In genomic region chr3:14806641-14807263, GRCh38 we compare ENCODE assay signal across 13 cellular contexts. TPM values are rescaled to one million over a fixed set of nuclear protein-coding genes. Genes with fewer than 3 reads are reported as not detected.
DNase-seq lines count a peak whose midpoint lies in the region; ATAC-seq and TF ChIP-seq lines count a peak whose summit lies in the region.
"Had no signal": no experiment of that assay in that cellular context is flagged by ENCODE, and none has a peak within 500 bp of the region (broad histone marks: within the 10 kb centered on the region; RNA-seq: fewer than 3 reads in every experiment).

No MANE protein-coding gene starts in this region.

- ATAC-seq in GM19397 (IDR thresholded peaks at IDR 0.05; ENCODE audit: unreplicated experiment): no peak
- no peak for ATAC-seq in GM19035 (IDR thresholded peaks at IDR 0.05; ENCODE audit: unreplicated experiment)
- ATAC-seq: effector memory CD8-positive, alpha-beta T cell had no signal

- H3K27ac Mint-ChIP-seq in CD14-positive monocyte: peak overlapping the region in 6 of 7 donors; percentile 7 to 77 (median 74)
- H3K27ac Mint-ChIP-seq in activated T-helper 2 cell treated with anti-CD3 and anti-CD28 coated beads, Interferon-gamma antibody, Interleukin-2, Interleukin-4, amounts not matched to agents 10 μg/mL and 5 μg/mL and 100 μg/mL, durations not matched to agents 14 hours and 24 hours and 36 hours: no peak overlapping the region
- H3K27ac Mint-ChIP-seq: activated T-helper 1 cell treated with anti-CD3 and anti-CD28 coated beads, Interleukin-12 subunit alpha, Interleukin-12 subunit beta, Interleukin-2, Interleukin-4 antibody, amounts not matched to agents 30 ng/mL and 10 ng/mL and 1 ng/mL, durations not matched to agents 14 hours and 24 hours and 36 hours; effector memory CD8-positive, alpha-beta T cell; HFFc6; T-helper 1 cell treated with Interleukin-12 subunit alpha and Interleukin-12 subunit beta and Interleukin-4 antibody, amounts not matched to agents 30 μg/mL and 1 μg/mL, for 36 hours had no signal

- no peak for TF ChIP-seq CTCF in CD14-positive monocyte (IDR thresholded peaks at IDR 0.05)

- H3K4me1 Mint-ChIP-seq in CD14-positive monocyte: peaks cover 38% of the 10 kb centered on the region
- peaks cover 7% of the 10 kb centered on the region for H3K4me1 Mint-ChIP-seq in activated T-helper 2 cell treated with anti-CD3 and anti-CD28 coated beads, Interferon-gamma antibody, Interleukin-2, Interleukin-4, amounts not matched to agents 10 μg/mL and 5 μg/mL and 100 μg/mL, durations not matched to agents 14 hours and 24 hours and 36 hours (ENCODE audit: low read depth)

- H3K27me3 Mint-ChIP-seq in CD14-positive monocyte (ENCODE audit: low read depth in 3 of 3): peaks cover 44 to 68% (median 62%) of the 10 kb centered on the region in 3 donors
- H3K27me3 Mint-ChIP-seq in activated T-helper 2 cell treated with anti-CD3 and anti-CD28 coated beads, Interferon-gamma antibody, Interleukin-2, Interleukin-4, amounts not matched to agents 10 μg/mL and 5 μg/mL and 100 μg/mL, durations not matched to agents 14 hours and 24 hours and 36 hours (ENCODE audit: low read depth): peaks cover 50% of the 10 kb centered on the region

- peak; percentile 78 for DNase-seq in CD14-positive monocyte (ENCODE audit: low spot score)
- peak; percentile 56 for DNase-seq in H4 (ENCODE audit: low spot score)
- peak; percentile 74 for DNase-seq in UCSD-AML1 (lab: John Stamatoyannopoulos, UW; ENCODE audit: unreplicated experiment)
- peak; percentile 45 for DNase-seq in foreskin melanocyte
- DNase-seq in activated T-helper 2 cell treated with anti-CD3 and anti-CD28 coated beads, Interferon-gamma antibody, Interleukin-2, Interleukin-4, amounts not matched to agents 10 μg/mL and 5 μg/mL and 100 μg/mL, durations not matched to agents 14 hours and 24 hours and 36 hours (ENCODE audit: low spot score): no peak
- DNase-seq in NCI-H2227 treated with DMSO at 0.1 percent for 48 hours (lab: John Stamatoyannopoulos, UW): no peak
- DNase-seq: effector memory CD8-positive, alpha-beta T cell; HFFc6; islet precursor cell had no signal

- H3K9me3 Mint-ChIP-seq in CD14-positive monocyte: peaks cover 0 to 8% (median 4%) of the 10 kb centered on the region in 7 donors
- H3K9me3 Mint-ChIP-seq in activated T-helper 2 cell treated with anti-CD3 and anti-CD28 coated beads, Interferon-gamma antibody, Interleukin-2, Interleukin-4, amounts not matched to agents 10 μg/mL and 5 μg/mL and 100 μg/mL, durations not matched to agents 14 hours and 24 hours and 36 hours: no peaks in the 10 kb centered on the region
- H3K9me3 Mint-ChIP-seq: activated T-helper 1 cell treated with anti-CD3 and anti-CD28 coated beads, Interleukin-12 subunit alpha, Interleukin-12 subunit beta, Interleukin-2, Interleukin-4 antibody, amounts not matched to agents 30 ng/mL and 10 ng/mL and 1 ng/mL, durations not matched to agents 14 hours and 24 hours and 36 hours; effector memory CD8-positive, alpha-beta T cell; HFFc6; T-helper 1 cell treated with Interleukin-12 subunit alpha and Interleukin-12 subunit beta and Interleukin-4 antibody, amounts not matched to agents 30 μg/mL and 1 μg/mL, for 36 hours had no signal

- H3K36me3 Mint-ChIP-seq in CD14-positive monocyte: no peaks in the 10 kb centered on the region
- no peaks in the 10 kb centered on the region for H3K36me3 Mint-ChIP-seq in activated T-helper 2 cell treated with anti-CD3 and anti-CD28 coated beads, Interferon-gamma antibody, Interleukin-2, Interleukin-4, amounts not matched to agents 10 μg/mL and 5 μg/mL and 100 μg/mL, durations not matched to agents 14 hours and 24 hours and 36 hours (ENCODE audit: low read depth)

- intact Hi-C loops in CD14-positive monocyte (cut with micrococcal nuclease): no loop called here
- intact Hi-C loops in activated T-helper 2 cell treated with anti-CD3 and anti-CD28 coated beads, Interferon-gamma antibody, Interleukin-2, Interleukin-4, amounts not matched to agents 10 μg/mL and 5 μg/mL and 100 μg/mL, durations not matched to agents 14 hours and 24 hours and 36 hours (cut with micrococcal nuclease): no loop called here

- H3K4me3 Mint-ChIP-seq in CD14-positive monocyte: peak overlapping the region in 1 of 2 donors; percentile 69
- H3K4me3 Mint-ChIP-seq in activated T-helper 2 cell treated with anti-CD3 and anti-CD28 coated beads, Interferon-gamma antibody, Interleukin-2, Interleukin-4, amounts not matched to agents 10 μg/mL and 5 μg/mL and 100 μg/mL, durations not matched to agents 14 hours and 24 hours and 36 hours (ENCODE audit: low read depth): no peak overlapping the region
- H3K4me3 Mint-ChIP-seq: activated T-helper 1 cell treated with anti-CD3 and anti-CD28 coated beads, Interleukin-12 subunit alpha, Interleukin-12 subunit beta, Interleukin-2, Interleukin-4 antibody, amounts not matched to agents 30 ng/mL and 10 ng/mL and 1 ng/mL, durations not matched to agents 14 hours and 24 hours and 36 hours; effector memory CD8-positive, alpha-beta T cell; HFFc6; T-helper 1 cell treated with Interleukin-12 subunit alpha and Interleukin-12 subunit beta and Interleukin-4 antibody, amounts not matched to agents 30 μg/mL and 1 μg/mL, for 36 hours had no signal

RNA-seq across cellular contexts. Expression of gene FGD5, which starts 12.0 kb away (rescaled TPM):
- polyA plus RNA-seq in CD14-positive monocyte: not detected
- 0.17 TPM in 1 of 2 replicates, not detected in the other for total RNA-seq in H4 (2014; rRNA removed; shearing (Covaris generic))
- total RNA-seq in activated T-helper 2 cell treated with anti-CD3 and anti-CD28 coated beads, Interferon-gamma antibody, Interleukin-2, Interleukin-4, amounts not matched to agents 10 μg/mL and 5 μg/mL and 100 μg/mL, durations not matched to agents 14 hours and 24 hours and 36 hours: 0.09 TPM in 1 of 2 replicates, not detected in the other
- total RNA-seq: activated T-helper 1 cell treated with anti-CD3 and anti-CD28 coated beads, Interleukin-12 subunit alpha, Interleukin-12 subunit beta, Interleukin-2, Interleukin-4 antibody, amounts not matched to agents 30 ng/mL and 10 ng/mL and 1 ng/mL, durations not matched to agents 14 hours and 24 hours and 36 hours; HFFc6 had no signal

Comparison
In these comparisons a context has a peak if more than half of its experiments do, and no peak if none do; other contexts are left out.
1. DNase-seq: peak in CD14-positive monocyte (single experiment), H4 (single experiment), UCSD-AML1 (single experiment) and foreskin melanocyte (single experiment); none in activated T-helper 2 cell treated with anti-CD3 and anti-CD28 coated beads, Interferon-gamma antibody, Interleukin-2, Interleukin-4, amounts not matched to agents 10 μg/mL and 5 μg/mL and 100 μg/mL, durations not matched to agents 14 hours and 24 hours and 36 hours (single experiment) and NCI-H2227 treated with DMSO at 0.1 percent for 48 hours (single experiment).